In genomic region chrX:119693032-119693995, GRCh38 we compare ENCODE assay signal across 8 cellular contexts. TPM values are rescaled to one million over a fixed set of nuclear protein-coding genes. Genes with fewer than 3 reads are reported as not detected.
DNase-seq lines count a peak whose midpoint lies in the region; ATAC-seq and TF ChIP-seq lines count a peak whose summit lies in the region.

Gene SEPTIN6, minus strand, starts transcription at chrX:119693168. Its CDS starts 63 bp downstream, at chrX:119693105.

- peaks cover 14% of the 10 kb centered on the region for H3K4me1 Mint-ChIP-seq in chondrocyte (ENCODE audit: low read depth)

- intact Hi-C loops in A673 (cut with micrococcal nuclease; ENCODE audit: unreplicated experiment): no loop called here

- H3K9me3 ChIP-seq in A673 (ENCODE audit: low read depth, low read length, poor library complexity, severe bottlenecking): no peaks in the 10 kb centered on the region

- H3K27me3 Mint-ChIP-seq in chondrocyte (ENCODE audit: low read depth): no peaks in the 10 kb centered on the region

- POLR2A ChIA-PET in A673 (lab: Charles Lee; ENCODE audit: low non-redundant PET): no interaction called here

- no peaks in the 10 kb centered on the region for H3K4me1 ChIP-seq in A673 (ENCODE audit: insufficient read depth, low read length, poor library complexity, severe bottlenecking)

- no peaks in the 10 kb centered on the region for H3K27me3 ChIP-seq in A673 (replicated peaks; ENCODE audit: insufficient read depth, low read depth, low read length, poor library complexity)

- ATAC-seq in GM18511 (IDR thresholded peaks at IDR 0.05; ENCODE audit: unreplicated experiment) (peak; percentile 70), HG03039 (IDR thresholded peaks at IDR 0.05; ENCODE audit: unreplicated experiment) (peak; percentile 45), left lobe of liver (peak; percentile 64)

- peak within 1 kb of the TSS; percentile 82 for H3K27ac ChIP-seq in A673 (ENCODE audit: low read depth, low read length, poor library complexity, severe bottlenecking)

- BruUV-seq in A673 (replicated peaks; lab: Mats Ljungman, UMichigan): no TSS peak

- H3K4me3 ChIP-seq in A673 (ENCODE audit: low read depth, low read length, poor library complexity, severe bottlenecking): peak within 1 kb of the TSS; percentile 78

- H3K27ac Mint-ChIP-seq in chondrocyte (ENCODE audit: unreplicated experiment): peak within 1 kb of the TSS; percentile 78

- no peaks in the 10 kb centered on the region for H3K36me3 ChIP-seq in A673 (ENCODE audit: insufficient read depth, low read length, poor library complexity, severe bottlenecking)

- CTCF ChIA-PET in A673 (lab: Charles Lee): interaction anchor here (0.6 to 1.9 kb wide), 2 partner anchors 36 to 158 kb away, joined by 4 to 6 read pairs; no protein-coding TSS in a partner anchor

- DNase-seq in A673 (ENCODE audit: low spot score) (peak; percentile 89), NCI-H226 (peak; percentile 33), chondrocyte (ENCODE audit: low spot score) (peak; percentile 93), left lobe of liver (ENCODE audit: low spot score) (peak; percentile 60)
- peak; percentile 63 to 77 for DNase-seq in activated CD4-positive, alpha-beta T cell treated with anti-CD3 and anti-CD28 coated beads for 24 hours (ENCODE audit: low read depth in 2 of 2)
- DNase-seq in stimulated activated CD4-positive, alpha-beta T cell treated with anti-CD3 and anti-CD28 coated beads, Interleukin-4, amount 100 ng/mL, for 1 hour: peak; percentile 78

- peaks cover 7% of the 10 kb centered on the region for H3K9me3 Mint-ChIP-seq in chondrocyte (ENCODE audit: low read depth)

- TF ChIP-seq CTCF in A673 (conservative IDR thresholded peaks at IDR 0.05; ENCODE audit: low read depth, low read length): no peak
- TF ChIP-seq CTCF in chondrocyte (IDR thresholded peaks at IDR 0.05): peak; percentile 45

- H3K4me3 Mint-ChIP-seq in chondrocyte (ENCODE audit: unreplicated experiment): peak within 1 kb of the TSS; percentile 84

- H3K36me3 Mint-ChIP-seq in chondrocyte (ENCODE audit: low read depth): no peaks in the 10 kb centered on the region

RNA-seq across cellular contexts. Expression of gene SEPTIN6, which starts in this region (rescaled TPM):
- total RNA-seq in A673 (2021) (61.5 and 69.1 TPM in 2 replicates), chondrocyte (29.0 to 32.5 TPM (median 29.1 TPM) in 3 replicates), left lobe of liver (13.7 TPM)

Comparison
In these comparisons a context has a peak if more than half of its experiments do, and no peak if none do; other contexts are left out.
1. Peak in every context shown above with its lines: DNase-seq, ATAC-seq, H3K4me3 ChIP-seq and H3K27ac ChIP-seq.
2. DNase-seq: peak in every context shown above with its lines; median percentile 93 in chondrocyte; 89 in A673; 78 in stimulated activated CD4-positive, alpha-beta T cell treated with anti-CD3 and anti-CD28 coated beads, Interleukin-4, amount 100 ng/mL, for 1 hour; 70 in activated CD4-positive, alpha-beta T cell treated with anti-CD3 and anti-CD28 coated beads for 24 hours; 60 in left lobe of liver; 33 in NCI-H226.